ENCODE assay signal across 11 cellular contexts in the genomic region with DNA sequence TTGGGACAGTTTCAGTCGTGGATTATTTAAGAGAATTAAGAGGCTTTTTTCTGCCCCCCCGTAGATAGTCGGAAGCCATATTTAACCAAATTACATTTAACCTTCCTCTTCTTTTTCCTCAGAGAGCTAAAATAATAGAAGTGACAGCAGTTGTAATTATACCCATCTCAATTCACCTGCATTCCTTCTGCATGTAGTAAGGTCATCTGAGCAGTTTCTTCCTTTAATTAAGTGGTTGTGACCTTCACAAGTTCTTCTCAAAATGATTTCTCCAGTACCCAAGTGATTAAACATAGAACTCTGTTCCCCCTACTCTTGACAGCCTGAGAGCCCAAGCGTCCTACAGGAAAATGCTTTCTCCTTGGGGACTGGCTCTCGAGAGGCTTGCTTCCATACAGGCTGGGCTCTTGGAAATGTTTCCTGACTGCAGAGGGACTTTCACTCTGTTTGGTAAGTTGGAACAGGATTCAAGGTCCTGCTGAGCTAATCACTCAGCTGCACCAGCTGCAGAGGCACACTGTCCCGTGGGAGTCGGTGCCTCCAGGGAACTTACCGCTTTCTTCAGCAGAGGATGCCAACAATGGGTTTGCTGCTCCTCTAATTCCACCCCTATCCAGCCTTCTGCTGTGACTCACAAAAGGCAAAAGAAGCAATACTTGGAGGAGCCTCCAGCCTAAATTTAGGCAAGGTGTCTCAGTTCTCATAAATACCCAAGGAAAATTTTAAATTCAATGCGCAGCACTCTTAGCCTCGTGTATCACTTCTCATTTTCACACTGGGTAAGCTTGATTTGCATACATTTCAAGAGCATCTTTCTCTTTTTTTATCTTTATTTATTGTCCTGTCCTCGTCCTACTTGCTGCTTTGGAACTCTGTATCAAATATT.
DNase-seq lines count a peak whose midpoint lies in the region; ATAC-seq lines count a peak whose summit lies in the region.
"Had no signal": no experiment of that assay in that cellular context is flagged by ENCODE, and none has a peak within 500 bp of the region (broad histone marks: within the 10 kb centered on the region; RNA-seq: fewer than 3 reads in every experiment).

No MANE protein-coding gene starts in this region.

- H3K23ac ChIP-seq in mesendoderm (ENCODE audit: low read length): no peak overlapping the region

- no peak overlapping the region for H3K9ac ChIP-seq in mesendoderm (ENCODE audit: low read length)

- H3K27ac ChIP-seq in mesendoderm (ENCODE audit: low read depth, low read length): no peak overlapping the region

- no peak overlapping the region for H3K4me2 ChIP-seq in mesendoderm (ENCODE audit: low read length)

- no peak overlapping the region for H3K4ac ChIP-seq in mesendoderm (ENCODE audit: low read depth, low read length)

- H2BK120ac ChIP-seq in mesendoderm (ENCODE audit: low read depth, low read length): no peak overlapping the region

- no peak overlapping the region for H3K18ac ChIP-seq in mesendoderm (ENCODE audit: low read length)

- peak; percentile 51 for ATAC-seq in GM18520 (IDR thresholded peaks at IDR 0.05; ENCODE audit: unreplicated experiment)
- ATAC-seq in GM21576 (IDR thresholded peaks at IDR 0.05; ENCODE audit: unreplicated experiment): peak; percentile 86
- peak; percentile 81 for ATAC-seq in HG03432 (IDR thresholded peaks at IDR 0.05; ENCODE audit: unreplicated experiment)

- no peaks in the 10 kb centered on the region for H3K36me3 ChIP-seq in mesendoderm (ENCODE audit: control insufficient read depth, insufficient read depth, low read length)

- no peak overlapping the region for H2BK15ac ChIP-seq in mesendoderm (replicated peaks; ENCODE audit: low read depth)

- peak; percentile 0 for DNase-seq in mesendoderm
- no peak for DNase-seq in cerebellar cortex (ENCODE audit: low spot score)
- no peak for DNase-seq in DMS53 (lab: John Stamatoyannopoulos, UW)
- DNase-seq in HT-29 (ENCODE audit: low spot score): no peak
- DNase-seq in NCI-H2081 (lab: John Stamatoyannopoulos, UW): no peak
- DNase-seq: activated CD4-positive, alpha-beta T cell treated with anti-CD3 and anti-CD28 coated beads for 4 hours; DMS79; OCI-M1 had no signal

- no peaks in the 10 kb centered on the region for H3K79me2 ChIP-seq in mesendoderm (ENCODE audit: control insufficient read depth, insufficient read depth, low read length)

- H3K27me3 ChIP-seq in mesendoderm (ENCODE audit: insufficient read depth, low read length, poor library complexity): no peaks in the 10 kb centered on the region

- no CpG with 5 or more reads among the region's 11 CpGs for WGBS in mesendoderm (ENCODE audit: extremely low coverage, insufficient coverage, low lambda C conversion rate)

- no peak overlapping the region for H2AK5ac ChIP-seq in mesendoderm (ENCODE audit: low read length)

- no peak overlapping the region for H4K5ac ChIP-seq in mesendoderm (ENCODE audit: low read length)

- H2BK5ac ChIP-seq in mesendoderm (ENCODE audit: low read length): no peak overlapping the region

- H3K4me3 ChIP-seq in mesendoderm (ENCODE audit: low read length): no peak overlapping the region

- H3K56ac ChIP-seq in mesendoderm (ENCODE audit: low read length): no peak overlapping the region

- no peaks in the 10 kb centered on the region for H3K4me1 ChIP-seq in mesendoderm (ENCODE audit: control insufficient read depth, low read depth, low read length)

- no peaks in the 10 kb centered on the region for H3K79me1 ChIP-seq in mesendoderm (ENCODE audit: low read length)

- no peak overlapping the region for H4K8ac ChIP-seq in mesendoderm (ENCODE audit: low read depth, low read length)
